23 cellular contexts compared by ENCODE assay signal in the genomic region with DNA sequence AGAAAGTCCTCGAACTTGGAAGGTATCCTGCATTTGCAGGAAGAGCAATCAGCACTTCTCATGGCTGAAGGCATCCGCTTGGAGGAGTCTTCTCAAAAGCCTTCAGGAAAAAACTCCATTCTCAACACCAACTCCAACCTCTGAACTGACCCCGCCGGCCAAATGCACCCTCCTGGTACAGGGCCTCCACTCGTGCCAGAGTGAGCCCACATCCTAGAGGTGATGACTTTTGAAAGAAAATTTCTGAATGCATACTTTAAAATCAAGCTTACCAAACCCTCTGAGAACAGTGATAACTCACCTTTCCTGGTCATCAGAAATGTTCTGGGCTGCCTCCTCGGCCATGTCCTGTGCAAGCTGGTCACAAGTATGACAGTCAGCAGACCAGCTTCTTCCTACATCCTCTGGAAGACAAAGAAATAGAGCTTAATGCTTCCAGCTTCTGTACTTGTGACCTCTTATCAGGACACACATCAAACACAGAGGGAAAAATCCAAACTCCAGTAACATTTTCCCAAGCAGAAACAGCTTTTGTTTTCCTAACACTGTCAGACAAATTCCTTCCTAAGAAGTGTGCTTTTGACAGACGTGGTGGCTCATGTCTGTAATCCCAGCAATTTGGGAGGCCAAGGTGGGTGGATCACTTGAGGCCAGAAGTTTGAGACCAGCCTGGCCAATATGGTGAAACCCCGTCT. TPM values are rescaled to one million over a fixed set of nuclear protein-coding genes. Genes with fewer than 3 reads are reported as not detected.
A peak's percentile ranks its signal among the peaks of the same experiment; 100 is the strongest.
DNase-seq lines count a peak whose midpoint lies in the region; ATAC-seq, FAIRE-seq and TF ChIP-seq lines count a peak whose summit lies in the region.
"Had no signal": no experiment of that assay in that cellular context is flagged by ENCODE, and none has a peak within 500 bp of the region (broad histone marks: within the 10 kb centered on the region; RNA-seq: fewer than 3 reads in every experiment).

A gene with protein sequence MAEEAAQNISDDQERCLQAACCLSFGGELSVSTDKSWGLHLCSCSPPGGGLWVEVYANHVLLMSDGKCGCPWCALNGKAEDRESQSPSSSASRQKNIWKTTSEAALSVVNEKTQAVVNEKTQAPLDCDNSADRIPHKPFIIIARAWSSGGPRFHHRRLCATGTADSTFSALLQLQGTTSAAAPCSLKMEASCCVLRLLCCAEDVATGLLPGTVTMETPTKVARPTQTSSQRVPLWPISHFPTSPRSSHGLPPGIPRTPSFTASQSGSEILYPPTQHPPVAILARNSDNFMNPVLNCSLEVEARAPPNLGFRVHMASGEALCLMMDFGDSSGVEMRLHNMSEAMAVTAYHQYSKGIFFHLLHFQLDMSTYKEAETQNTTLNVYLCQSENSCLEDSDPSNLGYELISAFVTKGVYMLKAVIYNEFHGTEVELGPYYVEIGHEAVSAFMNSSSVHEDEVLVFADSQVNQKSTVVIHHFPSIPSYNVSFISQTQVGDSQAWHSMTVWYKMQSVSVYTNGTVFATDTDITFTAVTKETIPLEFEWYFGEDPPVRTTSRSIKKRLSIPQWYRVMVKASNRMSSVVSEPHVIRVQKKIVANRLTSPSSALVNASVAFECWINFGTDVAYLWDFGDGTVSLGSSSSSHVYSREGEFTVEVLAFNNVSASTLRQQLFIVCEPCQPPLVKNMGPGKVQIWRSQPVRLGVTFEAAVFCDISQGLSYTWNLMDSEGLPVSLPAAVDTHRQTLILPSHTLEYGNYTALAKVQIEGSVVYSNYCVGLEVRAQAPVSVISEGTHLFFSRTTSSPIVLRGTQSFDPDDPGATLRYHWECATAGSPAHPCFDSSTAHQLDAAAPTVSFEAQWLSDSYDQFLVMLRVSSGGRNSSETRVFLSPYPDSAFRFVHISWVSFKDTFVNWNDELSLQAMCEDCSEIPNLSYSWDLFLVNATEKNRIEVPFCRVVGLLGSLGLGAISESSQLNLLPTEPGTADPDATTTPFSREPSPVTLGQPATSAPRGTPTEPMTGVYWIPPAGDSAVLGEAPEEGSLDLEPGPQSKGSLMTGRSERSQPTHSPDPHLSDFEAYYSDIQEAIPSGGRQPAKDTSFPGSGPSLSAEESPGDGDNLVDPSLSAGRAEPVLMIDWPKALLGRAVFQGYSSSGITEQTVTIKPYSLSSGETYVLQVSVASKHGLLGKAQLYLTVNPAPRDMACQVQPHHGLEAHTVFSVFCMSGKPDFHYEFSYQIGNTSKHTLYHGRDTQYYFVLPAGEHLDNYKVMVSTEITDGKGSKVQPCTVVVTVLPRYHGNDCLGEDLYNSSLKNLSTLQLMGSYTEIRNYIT (N-terminal part only) (minus strand): TSS at position 371 of the 695 bp plus-strand sequence. CDS start 26 bp downstream, at position 345.

- 33% methylated on average over 8 of the region's 8 CpGs for WGBS in HepG2 (ENCODE audit: low lambda C conversion rate)
- 68% methylated on average over 8 of the region's 8 CpGs for WGBS in aorta, 2 donors

- H3K4me3 ChIP-seq in Caco-2 (ENCODE audit: low read depth, low read length) (no peak within 1 kb of the TSS), HepG2 (replicated peaks in 1 of 3; ENCODE audit: insufficient read depth in 1 of 3, low read depth in 2 of 3, low read length in 3 of 3) (no peak within 1 kb of the TSS), aorta (ENCODE audit: low read length in 2 of 2) (no peak within 1 kb of the TSS)
- H3K4me3 ChIP-seq: neural progenitor cell, upper lobe of right lung had no signal

- in situ Hi-C loops in HepG2 (cut with HindIII; ENCODE audit: extremely low pct_ligation_motif_present, low pct_unique_long_range_greater_than_20kb) = no loop called here

- ATAC-seq in HepG2 (peak; percentile 8; the same call in 2 of the 3 replicates), GM19397 (IDR thresholded peaks at IDR 0.05; ENCODE audit: unreplicated experiment) (no peak), aorta (ENCODE audit: low FRiP score) (no peak)
- ATAC-seq in effector memory CD8-positive, alpha-beta T cell (replicated peaks) = no peak
- ATAC-seq: activated T-helper 17 cell treated with anti-CD3 and anti-CD28 coated beads, Interleukin-2, amount 50 U/mL, for 72 hours; PC-3; stimulated activated naive CD8-positive, alpha-beta T cell treated with anti-CD3 and anti-CD28 coated beads, Interleukin-15, amount 100 ng/mL, for 72 hours; upper lobe of right lung had no signal

- peaks cover 36% of the 10 kb centered on the region for H3K4me1 ChIP-seq in Caco-2
- peaks cover 42% of the 10 kb centered on the region for H3K4me1 ChIP-seq in HepG2 (ENCODE audit: insufficient read depth, low read length)
- peaks cover 0 to 3% of the 10 kb centered on the region in 2 donors for H3K4me1 ChIP-seq in aorta (ENCODE audit: control insufficient read depth in 1 of 2, insufficient read depth in 2 of 2, low read length in 2 of 2)
- H3K4me1 ChIP-seq: neural progenitor cell had no signal

- no peaks in the 10 kb centered on the region for H3K36me3 ChIP-seq in Caco-2 (ENCODE audit: control insufficient read depth, insufficient read depth, low read length)
- no peaks in the 10 kb centered on the region for H3K36me3 ChIP-seq in HepG2 (replicated peaks in 1 of 2; ENCODE audit: control insufficient read depth in 1 of 2, insufficient read depth in 2 of 2, low read length in 2 of 2)
- H3K36me3 ChIP-seq in aorta (ENCODE audit: control insufficient read depth in 1 of 2, insufficient read depth in 2 of 2, low read length in 1 of 2) = no peaks in the 10 kb centered on the region
- H3K36me3 ChIP-seq: neural progenitor cell, upper lobe of right lung, WERI-Rb-1 had no signal

- no peak within 1 kb of the TSS for H3K4me2 ChIP-seq in HepG2 (ENCODE audit: low read depth, low read length)
- H3K4me2 ChIP-seq: neural progenitor cell had no signal

- no peak within 1 kb of the TSS for H3K27ac ChIP-seq in HepG2 (ENCODE audit: extremely low read length, insufficient read depth, low read length)
- H3K27ac ChIP-seq in aorta (ENCODE audit: low read depth in 1 of 2, low read length in 2 of 2) = no peak within 1 kb of the TSS
- H3K27ac ChIP-seq: neural progenitor cell, WERI-Rb-1 had no signal

- no peak within 1 kb of the TSS for H2AFZ ChIP-seq in HepG2 (ENCODE audit: low read length)
- H2AFZ ChIP-seq: neural progenitor cell had no signal

- TF ChIP-seq RAD21 in HepG2 (CRISPR knock-in tag; IDR thresholded peaks at IDR 0.05) = no peak

- H3K9me3 Mint-ChIP-seq in Caco-2 (ENCODE audit: unreplicated experiment) = no peaks in the 10 kb centered on the region
- H3K9me3 Mint-ChIP-seq in chondrocyte (ENCODE audit: low read depth) = no peaks in the 10 kb centered on the region
- H3K9me3 Mint-ChIP-seq in effector memory CD8-positive, alpha-beta T cell = no peaks in the 10 kb centered on the region
- H3K9me3 Mint-ChIP-seq in Calu3 (ENCODE audit: low read depth, unreplicated experiment) = no peaks in the 10 kb centered on the region
- H3K9me3 Mint-ChIP-seq: activated naive CD8-positive, alpha-beta T cell treated with anti-CD3 and anti-CD28 coated beads for 36 hours; activated T-helper 17 cell treated with anti-CD3 and anti-CD28 coated beads, Interleukin-2, amount 50 U/mL, for 72 hours; neural progenitor cell; stimulated activated naive CD8-positive, alpha-beta T cell treated with anti-CD3 and anti-CD28 coated beads, Interleukin-15, amount 100 ng/mL, for 72 hours had no signal

- CTCF ChIA-PET in Caco-2 (lab: Charles Lee) = interaction anchor here (0.8 to 1.7 kb wide), 6 partner anchors 16 to 682 kb away, joined by 3 to 11 read pairs (median 3); no protein-coding TSS in a partner anchor
- CTCF ChIA-PET in HepG2 (lab: Yijun Ruan, JAX; ENCODE audit: low intra/inter-chr PET ratio, low total read pairs) = no interaction called here
- CTCF ChIA-PET in Calu3 (lab: Charles Lee) = interaction anchor here (0.6 to 1.5 kb wide), 2 partner anchors 12 to 21 kb away, joined by 3 to 5 read pairs; no protein-coding TSS in a partner anchor

- no peak for TF ChIP-seq POLR2A in HepG2 (IDR thresholded peaks at IDR 0.05; ENCODE audit: insufficient read depth in 1 of 2, low read depth in 2 of 2, low read length in 2 of 2)

- H4K20me1 ChIP-seq in HepG2 (ENCODE audit: insufficient read depth, low read length) = no peaks in the 10 kb centered on the region

- no peak within 1 kb of the TSS for H3K9ac ChIP-seq in HepG2 (ENCODE audit: insufficient read depth, low read depth, low read length)
- H3K9ac ChIP-seq: neural progenitor cell had no signal

- H3K27me3 ChIP-seq in Caco-2 (replicated peaks; ENCODE audit: control insufficient read depth, insufficient read depth, low read length) (no peaks in the 10 kb centered on the region), HepG2 (ENCODE audit: control insufficient read depth in 1 of 2, insufficient read depth in 2 of 2, low read length in 2 of 2) (peaks cover 0 to 7% of the 10 kb centered on the region in 2 experiments; a peak in 2 of 5 replicates), aorta (ENCODE audit: control insufficient read depth in 1 of 2, insufficient read depth in 2 of 2, low read length in 1 of 2) (no peaks in the 10 kb centered on the region)
- H3K27me3 ChIP-seq: neural progenitor cell, upper lobe of right lung had no signal

- TF ChIP-seq EP300 in HepG2 (IDR thresholded peaks at IDR 0.05; ENCODE audit: low read depth in 2 of 2, low read length in 2 of 2) = no peak
- TF ChIP-seq EP300 in HepG2 (CRISPR knock-in tag; IDR thresholded peaks at IDR 0.05; ENCODE audit: borderline replicate concordance) = no peak

- BruUV-seq in Caco-2 (replicated peaks; lab: Mats Ljungman, UMichigan) (no TSS peak), HepG2 (replicated peaks; lab: Mats Ljungman, UMichigan) (no TSS peak), Calu3 (replicated peaks; lab: Mats Ljungman, UMichigan) (no TSS peak)

- H3K36me3 Mint-ChIP-seq in Caco-2 (ENCODE audit: insufficient read depth, unreplicated experiment) (no peaks in the 10 kb centered on the region), chondrocyte (ENCODE audit: low read depth) (no peaks in the 10 kb centered on the region), Calu3 (ENCODE audit: insufficient read depth, unreplicated experiment) (no peaks in the 10 kb centered on the region)
- no peaks in the 10 kb centered on the region for H3K36me3 Mint-ChIP-seq in effector memory CD8-positive, alpha-beta T cell (ENCODE audit: insufficient read depth)
- H3K36me3 Mint-ChIP-seq: activated naive CD8-positive, alpha-beta T cell treated with anti-CD3 and anti-CD28 coated beads for 36 hours; neural progenitor cell had no signal

- no peak for FAIRE-seq in HepG2 (lab: Jason Lieb, UNC)

- DNase-seq in Caco-2 (no peak), chondrocyte (ENCODE audit: low spot score) (no peak), HepG2 (ENCODE audit: low spot score) (no peak), pulmonary artery endothelial cell (ENCODE audit: low read depth, low spot score) (peak; percentile 67), aorta (no peak), Calu3 (no peak)
- DNase-seq in effector memory CD8-positive, alpha-beta T cell = no peak
- DNase-seq: activated CD4-positive, alpha-beta T cell treated with anti-CD3 and anti-CD28 coated beads, Interleukin-2, amount 50 U/mL, for 1 hour; activated naive CD8-positive, alpha-beta T cell treated with anti-CD3 and anti-CD28 coated beads for 36 hours; COR-L47; effector memory CD4-positive, alpha-beta T cell; H7; NCI-H1105; NCI-H2029 treated with DMSO at 0.1 percent for 48 hours; PC-3; stimulated activated CD4-positive, alpha-beta T cell treated with anti-CD3 and anti-CD28 coated beads, Interleukin-4, amount 100 ng/mL, for 24 hours; stimulated activated naive CD8-positive, alpha-beta T cell treated with anti-CD3 and anti-CD28 coated beads, Interleukin-15, amount 100 ng/mL, for 72 hours; T-helper 2 cell; upper lobe of right lung; WERI-Rb-1 had no signal

- no peaks in the 10 kb centered on the region for H3K27me3 Mint-ChIP-seq in Caco-2 (ENCODE audit: insufficient read depth, unreplicated experiment)
- no peaks in the 10 kb centered on the region for H3K27me3 Mint-ChIP-seq in chondrocyte (ENCODE audit: low read depth)
- H3K27me3 Mint-ChIP-seq in effector memory CD8-positive, alpha-beta T cell = no peaks in the 10 kb centered on the region
- no peaks in the 10 kb centered on the region for H3K27me3 Mint-ChIP-seq in Calu3 (ENCODE audit: unreplicated experiment)
- H3K27me3 Mint-ChIP-seq: activated naive CD8-positive, alpha-beta T cell treated with anti-CD3 and anti-CD28 coated beads for 36 hours; activated T-helper 17 cell treated with anti-CD3 and anti-CD28 coated beads, Interleukin-2, amount 50 U/mL, for 72 hours; stimulated activated naive CD8-positive, alpha-beta T cell treated with anti-CD3 and anti-CD28 coated beads, Interleukin-15, amount 100 ng/mL, for 72 hours had no signal

- H3K9me3 ChIP-seq in Caco-2 = no peaks in the 10 kb centered on the region
- H3K9me3 ChIP-seq in HepG2 (ENCODE audit: low read length) = no peaks in the 10 kb centered on the region
- no peaks in the 10 kb centered on the region for H3K9me3 ChIP-seq in aorta (ENCODE audit: control insufficient read depth, low read length)
- H3K9me3 ChIP-seq: upper lobe of right lung had no signal

- intact Hi-C loops in Caco-2 (cut with micrococcal nuclease; ENCODE audit: unreplicated experiment) = no loop called here
- intact Hi-C loops in HepG2 (cut with micrococcal nuclease; ENCODE audit: unreplicated experiment) = loop anchor here (10.0 kb wide), 1 partner anchor 683 kb away; no protein-coding TSS in a partner anchor
- intact Hi-C loops in aorta (cut with DNase I) = loop anchor here in 1 of 2 donors (5.0 kb wide), 1 partner anchor 44 kb away; no protein-coding TSS in a partner anchor
- intact Hi-C loops in Calu3 (cut with micrococcal nuclease; ENCODE audit: unreplicated experiment) = no loop called here

- H3K4me1 Mint-ChIP-seq in Caco-2 (ENCODE audit: low read depth, unreplicated experiment) (peaks cover 45% of the 10 kb centered on the region), chondrocyte (ENCODE audit: low read depth) (peaks cover 36% of the 10 kb centered on the region), Calu3 (ENCODE audit: low read depth, unreplicated experiment) (no peaks in the 10 kb centered on the region)
- no peaks in the 10 kb centered on the region for H3K4me1 Mint-ChIP-seq in effector memory CD8-positive, alpha-beta T cell (ENCODE audit: low read depth in 2 of 2)
- H3K4me1 Mint-ChIP-seq: stimulated activated naive CD8-positive, alpha-beta T cell treated with anti-CD3 and anti-CD28 coated beads, Interleukin-15, amount 100 ng/mL, for 72 hours had no signal

- TF ChIP-seq CTCF in Caco-2 (IDR thresholded peaks at IDR 0.05; ENCODE audit: insufficient read depth in 1 of 2, low read depth in 1 of 2, low read length in 1 of 2, severe bottlenecking in 1 of 2, unreplicated experiment in 1 of 2) = no peak
- no peak for TF ChIP-seq CTCF in chondrocyte (IDR thresholded peaks at IDR 0.05)
- no peak for TF ChIP-seq CTCF in HepG2 (CRISPR knock-in tag; IDR thresholded peaks at IDR 0.05)
- TF ChIP-seq CTCF in Calu3 (IDR thresholded peaks at IDR 0.05; ENCODE audit: unreplicated experiment) = no peak

- H3K79me2 ChIP-seq in HepG2 (ENCODE audit: insufficient read depth, low read length) = no peaks in the 10 kb centered on the region

- peak within 1 kb of the TSS; percentile 45 for H3K27ac Mint-ChIP-seq in Caco-2 (ENCODE audit: unreplicated experiment)
- H3K27ac Mint-ChIP-seq in chondrocyte (ENCODE audit: unreplicated experiment) = peak within 1 kb of the TSS; percentile 30
- H3K27ac Mint-ChIP-seq in effector memory CD8-positive, alpha-beta T cell = peak within 1 kb of the TSS in 1 of 2 donors; percentile 30
- H3K27ac Mint-ChIP-seq in Calu3 (ENCODE audit: unreplicated experiment) = no peak within 1 kb of the TSS
- H3K27ac Mint-ChIP-seq: activated naive CD8-positive, alpha-beta T cell treated with anti-CD3 and anti-CD28 coated beads for 36 hours; activated T-helper 17 cell treated with anti-CD3 and anti-CD28 coated beads, Interleukin-2, amount 50 U/mL, for 72 hours; neural progenitor cell; stimulated activated naive CD8-positive, alpha-beta T cell treated with anti-CD3 and anti-CD28 coated beads, Interleukin-15, amount 100 ng/mL, for 72 hours had no signal

- H3K4me3 Mint-ChIP-seq in Caco-2 (ENCODE audit: unreplicated experiment) = no peak within 1 kb of the TSS
- no peak within 1 kb of the TSS for H3K4me3 Mint-ChIP-seq in chondrocyte (ENCODE audit: unreplicated experiment)
- H3K4me3 Mint-ChIP-seq in effector memory CD8-positive, alpha-beta T cell = no peak within 1 kb of the TSS
- no peak within 1 kb of the TSS for H3K4me3 Mint-ChIP-seq in Calu3 (ENCODE audit: low read depth, unreplicated experiment)
- H3K4me3 Mint-ChIP-seq: activated naive CD8-positive, alpha-beta T cell treated with anti-CD3 and anti-CD28 coated beads for 36 hours; activated T-helper 17 cell treated with anti-CD3 and anti-CD28 coated beads, Interleukin-2, amount 50 U/mL, for 72 hours; neural progenitor cell; stimulated activated naive CD8-positive, alpha-beta T cell treated with anti-CD3 and anti-CD28 coated beads, Interleukin-15, amount 100 ng/mL, for 72 hours had no signal

- POLR2A ChIA-PET in Caco-2 (lab: Charles Lee) = interaction anchor here (1.0 kb wide), 1 partner anchor 141 kb away, joined by 3 read pairs; the partner anchor contains the start of gene UPP1
- POLR2A ChIA-PET in HepG2 (lab: Yijun Ruan, JAX) = no interaction called here

RNA-seq across cellular contexts. Expression of the gene that starts here (rescaled TPM):
- total RNA-seq in Caco-2 (2022) = 0.25 and 0.28 TPM in 2 replicates
- total RNA-seq in chondrocyte = 0.15 to 0.25 TPM (median 0.23 TPM) in 3 replicates
- not detected in 2 replicates for total RNA-seq in HepG2 (2016; rRNA removed; fragmentation: Illumina TruSeq; extraction: Trizol)
- not detected in 2 replicates for total RNA-seq in HepG2 (2016; cell fraction: cytosol; rRNA removed; fragmentation: Illumina TruSeq; extraction: Trizol; ENCODE audit: low read depth)
- 0.02 TPM in 1 of 2 replicates, not detected in the other for total RNA-seq in HepG2 (2016; cell fraction: insoluble cytoplasmic fraction; rRNA removed; fragmentation: Illumina TruSeq; extraction: Trizol)
- 0.03 TPM in 1 of 2 replicates, not detected in the other for total RNA-seq in HepG2 (2016; cell fraction: membrane; rRNA removed; fragmentation: Illumina TruSeq; extraction: Trizol)
- total RNA-seq in HepG2 (2016; cell fraction: nucleus; rRNA removed; fragmentation: Illumina TruSeq; extraction: Trizol) = 0.06 TPM in 1 of 2 replicates, not detected in the other
- 0.01 TPM in 2 replicates for polyA plus RNA-seq in HepG2 (2011; rRNA removed)
- 0.04 TPM in 1 of 2 replicates, not detected in the other for polyA plus RNA-seq in HepG2 (2011; cell fraction: cytosol; rRNA removed)
- polyA plus RNA-seq in HepG2 (2011; cell fraction: nucleus; rRNA removed) = 0.09 and 0.11 TPM in 2 replicates
- 0.03 TPM in 1 of 2 replicates, not detected in the other for polyA plus RNA-seq in HepG2 (2012)
- polyA plus RNA-seq in HepG2 (2016; cell fraction: cytosol; fragmentation: Illumina TruSeq; extraction: Trizol; ENCODE audit: low read depth) = not detected in 2 replicates
- not detected in 2 replicates for polyA plus RNA-seq in HepG2 (2016; cell fraction: insoluble cytoplasmic fraction; fragmentation: Illumina TruSeq; extraction: Trizol; ENCODE audit: low read depth)
- not detected in 2 replicates for polyA plus RNA-seq in HepG2 (2016; cell fraction: membrane; fragmentation: Illumina TruSeq; extraction: Trizol; ENCODE audit: low read depth)
- not detected in 2 replicates for polyA plus RNA-seq in HepG2 (2016; cell fraction: nucleus; fragmentation: Illumina TruSeq; extraction: Trizol; ENCODE audit: insufficient read depth, low read depth)
- polyA minus RNA-seq in HepG2 (2011; rRNA and poly(A)+ RNA removed; ENCODE audit: low replicate concordance) = 0.02 and 0.50 TPM in 2 replicates
- polyA minus RNA-seq in HepG2 (2011; cell fraction: cytosol; rRNA and poly(A)+ RNA removed) = not detected in 2 replicates
- polyA minus RNA-seq in HepG2 (2011; cell fraction: nucleus; rRNA and poly(A)+ RNA removed) = 0.12 and 0.13 TPM in 2 replicates
- total RNA-seq in pulmonary artery endothelial cell = 1.1 and 2.1 TPM in 2 replicates
- total RNA-seq in aorta = 1 to 10 TPM in 1 of 2 donors, under 1 TPM in 1; 0.52 to 1.2 TPM
- polyA plus RNA-seq in aorta = not detected
- total RNA-seq in Calu3 (2022) = 0.24 and 0.49 TPM in 2 replicates

Comparison
In these comparisons a context has a peak if more than half of its experiments do, and no peak if none do; other contexts are left out.
1. Peak in ATAC-seq in HepG2; RNA of the gene not detected or under 1 TPM.